ENCODE assay signal across 17 cellular contexts in the genomic region with DNA sequence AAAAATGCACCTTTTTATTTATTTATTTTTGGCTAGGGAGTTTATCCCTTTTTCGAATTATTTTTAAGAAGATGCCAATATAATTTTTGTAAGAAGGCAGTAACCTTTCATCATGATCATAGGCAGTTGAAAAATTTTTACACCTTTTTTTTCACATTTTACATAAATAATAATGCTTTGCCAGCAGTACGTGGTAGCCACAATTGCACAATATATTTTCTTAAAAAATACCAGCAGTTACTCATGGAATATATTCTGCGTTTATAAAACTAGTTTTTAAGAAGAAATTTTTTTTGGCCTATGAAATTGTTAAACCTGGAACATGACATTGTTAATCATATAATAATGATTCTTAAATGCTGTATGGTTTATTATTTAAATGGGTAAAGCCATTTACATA. TPM values are rescaled to one million over a fixed set of nuclear protein-coding genes. Genes with fewer than 3 reads are reported as not detected.
DNase-seq lines count a peak whose midpoint lies in the region; ATAC-seq and TF ChIP-seq lines count a peak whose summit lies in the region.
"Had no signal": no experiment of that assay in that cellular context is flagged by ENCODE, and none has a peak within 500 bp of the region (broad histone marks: within the 10 kb centered on the region; RNA-seq: fewer than 3 reads in every experiment).

No MANE protein-coding gene starts in this region.

- H3K4me1 ChIP-seq in IMR-90 (ENCODE audit: control insufficient read depth, insufficient read depth, low read length) (peaks cover 7% of the 10 kb centered on the region), osteoblast (ENCODE audit: insufficient read depth, low read length) (peaks cover 79% of the 10 kb centered on the region)

- POLR2A ChIA-PET in IMR-90 (lab: Charles Lee; ENCODE audit: unreplicated experiment): interaction anchor here (0.6 kb wide), 1 partner anchor 7 kb away, joined by 3 read pairs; no protein-coding TSS in a partner anchor
- POLR2A ChIA-PET in activated naive CD8-positive, alpha-beta T cell treated with anti-CD3 and anti-CD28 coated beads, Interleukin-2, amount 10 ng/mL, durations not matched to agents 7 days and 5 days (lab: Charles Lee): interaction anchor here (2.2 kb wide), 1 partner anchor 15 kb away, joined by 16 read pairs; a partner anchor contains a TSS

- H3K4me2 ChIP-seq in IMR-90 (ENCODE audit: low read depth, low read length) (no peak overlapping the region; the same call in 1 of the 2 replicates), osteoblast (ENCODE audit: insufficient read depth, low read length) (peak overlapping the region; percentile 77)

- H2BK120ac ChIP-seq in IMR-90 (ENCODE audit: low read depth, low read length): no peak overlapping the region

- peak overlapping the region; percentile 65 for H3K27ac Mint-ChIP-seq in activated naive CD4-positive, alpha-beta T cell treated with anti-CD3 and anti-CD28 coated beads, Interleukin-2, amount 10 ng/mL, durations not matched to agents 7 days and 5 days
- H3K27ac Mint-ChIP-seq in activated naive CD8-positive, alpha-beta T cell treated with anti-CD3 and anti-CD28 coated beads, Interleukin-2, amount 10 ng/mL, durations not matched to agents 7 days and 5 days: peak overlapping the region; percentile 54
- H3K27ac Mint-ChIP-seq: nephron progenitor cell had no signal

- no peak overlapping the region for H4K5ac ChIP-seq in IMR-90 (ENCODE audit: low read depth, low read length)

- WGBS in IMR-90 (ENCODE audit: extremely low coverage in 2 of 2, insufficient read length in 1 of 2), 2 experiments: no CpG with 5 or more reads among the region's 3 CpGs

- no peaks in the 10 kb centered on the region for H3K27me3 Mint-ChIP-seq in activated naive CD4-positive, alpha-beta T cell treated with anti-CD3 and anti-CD28 coated beads, Interleukin-2, amount 10 ng/mL, durations not matched to agents 7 days and 5 days
- no peaks in the 10 kb centered on the region for H3K27me3 Mint-ChIP-seq in activated naive CD8-positive, alpha-beta T cell treated with anti-CD3 and anti-CD28 coated beads, Interleukin-2, amount 10 ng/mL, durations not matched to agents 7 days and 5 days

- no peak for TF ChIP-seq RAD21 in IMR-90 (IDR thresholded peaks at IDR 0.05; ENCODE audit: low read length)

- peaks cover 8 to 19% of the 10 kb centered on the region in 2 experiments; a peak in 3 of 4 replicates for H3K79me1 ChIP-seq in IMR-90 (ENCODE audit: low read depth in 1 of 2, low read length in 2 of 2)

- dilution Hi-C loops in IMR-90 (cut with HindIII; ENCODE audit: low sequenced_read_pairs, unreplicated experiment): no loop called here

- TF ChIP-seq CTCF in IMR-90 (conservative IDR thresholded peaks at IDR 0.05; ENCODE audit: low read depth, low read length) (no peak), osteoblast (IDR thresholded peaks at IDR 0.05; ENCODE audit: extremely low read depth, low read depth, low read length) (no peak)

- H3K27ac ChIP-seq in IMR-90 (ENCODE audit: insufficient read depth, low read length): no peak overlapping the region
- peak overlapping the region; percentile 75 for H3K27ac ChIP-seq in osteoblast (ENCODE audit: low read depth, low read length)

- H4K20me1 ChIP-seq in IMR-90 (ENCODE audit: insufficient read depth, low read length): peaks cover 12% of the 10 kb centered on the region; the same call in 1 of the 2 replicates
- H4K20me1 ChIP-seq in osteoblast (ENCODE audit: insufficient read depth, low read length): peaks cover 22% of the 10 kb centered on the region

- in situ Hi-C loops in IMR-90 (cut with MboI; ENCODE audit: low sequenced_read_pairs): no loop called here

- ATAC-seq in IMR-90 (ENCODE audit: low read depth) (no peak), HG02798 (IDR thresholded peaks at IDR 0.05; ENCODE audit: poor library complexity, unreplicated experiment) (no peak)
- ATAC-seq in activated naive CD8-positive, alpha-beta T cell treated with anti-CD3 and anti-CD28 coated beads, Interleukin-2, amount 10 ng/mL, durations not matched to agents 7 days and 5 days (ENCODE audit: low read depth): no peak

- no peak overlapping the region for H2AFZ ChIP-seq in IMR-90 (replicated peaks; ENCODE audit: low read length, poor library complexity)
- H2AFZ ChIP-seq in osteoblast (ENCODE audit: low read length): no peak overlapping the region

- peaks cover 58% of the 10 kb centered on the region for H3K79me2 ChIP-seq in osteoblast (ENCODE audit: insufficient read depth, low read length)

- no peak overlapping the region for H4K8ac ChIP-seq in IMR-90 (ENCODE audit: low read depth in 2 of 2, low read length in 2 of 2)

- TSS peak; percentile 96 for BruUV-seq in IMR-90 (replicated peaks; lab: Mats Ljungman, UMichigan)

- no peak overlapping the region for H3K4ac ChIP-seq in IMR-90 (ENCODE audit: low read depth, low read length)

- H3K56ac ChIP-seq in IMR-90 (ENCODE audit: extremely low read depth, insufficient read depth, low read length): no peak overlapping the region; the same call in 1 of the 2 replicates

- H3K9me3 ChIP-seq in IMR-90 (ENCODE audit: control insufficient read depth, insufficient read depth, low read length): no peaks in the 10 kb centered on the region
- H3K9me3 ChIP-seq in osteoblast (ENCODE audit: low read depth, low read length): no peaks in the 10 kb centered on the region

- peaks cover 52% of the 10 kb centered on the region for H3K4me1 Mint-ChIP-seq in activated naive CD4-positive, alpha-beta T cell treated with anti-CD3 and anti-CD28 coated beads, Interleukin-2, amount 10 ng/mL, durations not matched to agents 7 days and 5 days
- H3K4me1 Mint-ChIP-seq in activated naive CD8-positive, alpha-beta T cell treated with anti-CD3 and anti-CD28 coated beads, Interleukin-2, amount 10 ng/mL, durations not matched to agents 7 days and 5 days: peaks cover 47% of the 10 kb centered on the region

- no peak overlapping the region for H3K4me3 ChIP-seq in IMR-90 (ENCODE audit: insufficient read depth, low read depth, low read length)
- peak overlapping the region; percentile 61 for H3K4me3 ChIP-seq in osteoblast (ENCODE audit: insufficient read depth, low read length)

- H2BK5ac ChIP-seq in IMR-90 (ENCODE audit: low read depth, low read length, poor library complexity, severe bottlenecking): peak overlapping the region; percentile 49

- H3K18ac ChIP-seq in IMR-90 (ENCODE audit: low read depth, low read length): no peak overlapping the region

- peaks cover 2% of the 10 kb centered on the region; the same call in 1 of the 2 replicates for H3K9me1 ChIP-seq in IMR-90 (ENCODE audit: insufficient read depth, low read length)

- no peaks in the 10 kb centered on the region for H3K9me3 Mint-ChIP-seq in activated naive CD4-positive, alpha-beta T cell treated with anti-CD3 and anti-CD28 coated beads, Interleukin-2, amount 10 ng/mL, durations not matched to agents 7 days and 5 days
- H3K9me3 Mint-ChIP-seq in activated naive CD8-positive, alpha-beta T cell treated with anti-CD3 and anti-CD28 coated beads, Interleukin-2, amount 10 ng/mL, durations not matched to agents 7 days and 5 days: no peaks in the 10 kb centered on the region
- H3K9me3 Mint-ChIP-seq: nephron progenitor cell had no signal

- CTCF ChIA-PET in activated naive CD4-positive, alpha-beta T cell treated with anti-CD3 and anti-CD28 coated beads, Interleukin-2, amount 10 ng/mL, durations not matched to agents 7 days and 5 days (lab: Charles Lee): interaction anchor here (3.5 kb wide), 1 partner anchor 90 kb away, joined by 21 read pairs; no protein-coding TSS in a partner anchor
- CTCF ChIA-PET in IMR-90 (lab: Yijun Ruan, JAX): interaction anchor here (0.6 kb wide), 1 partner anchor 84 kb away, joined by 5 read pairs; no protein-coding TSS in a partner anchor

- TF ChIP-seq POLR2A in IMR-90 (IDR thresholded peaks at IDR 0.05; ENCODE audit: low read depth, low read length): no peak

- H3K27me3 ChIP-seq in IMR-90 (ENCODE audit: control insufficient read depth, insufficient read depth, low read length) (no peaks in the 10 kb centered on the region), osteoblast (ENCODE audit: insufficient read depth, low read length) (no peaks in the 10 kb centered on the region)

- no peak overlapping the region for H4K91ac ChIP-seq in IMR-90 (ENCODE audit: insufficient read depth, low read depth, low read length)

- no peak for DNase-seq in activated naive CD4-positive, alpha-beta T cell treated with anti-CD3 and anti-CD28 coated beads, Interleukin-2, amount 10 ng/mL, durations not matched to agents 7 days and 5 days
- DNase-seq in activated naive CD4-positive, alpha-beta T cell (lab: John Stamatoyannopoulos, UW): no peak
- no peak for DNase-seq in IMR-90
- DNase-seq in activated naive CD8-positive, alpha-beta T cell treated with anti-CD3 and anti-CD28 coated beads, Interleukin-2, amount 10 ng/mL, durations not matched to agents 7 days and 5 days: no peak
- DNase-seq in osteoblast (ENCODE audit: insufficient read length, low spot score, missing footprints): no peak
- DNase-seq in activated CD8-positive, alpha-beta memory T cell treated with anti-CD3 and anti-CD28 coated beads, Interleukin-2, amount 50 U/mL, for 4 hours: no peak
- DNase-seq in ureter (ENCODE audit: low spot score): no peak
- DNase-seq: activated CD4-positive, alpha-beta T cell treated with anti-CD3 and anti-CD28 coated beads for 48 hours; anterior cingulate cortex; cortex of kidney; erythroblast; glutamatergic neuron; NCI-H1436 treated with DMSO at 0.1 percent for 48 hours; nephron progenitor cell; SHP77; T-helper 9 cell had no signal

- H3K9ac ChIP-seq in IMR-90 (ENCODE audit: low read depth, low read length): no peak overlapping the region

- H3K23ac ChIP-seq in IMR-90 (ENCODE audit: low read depth, low read length): no peak overlapping the region

- H3K4me3 Mint-ChIP-seq in activated naive CD4-positive, alpha-beta T cell treated with anti-CD3 and anti-CD28 coated beads, Interleukin-2, amount 10 ng/mL, durations not matched to agents 7 days and 5 days: peak overlapping the region; percentile 38
- peak overlapping the region; percentile 67 for H3K4me3 Mint-ChIP-seq in activated naive CD8-positive, alpha-beta T cell treated with anti-CD3 and anti-CD28 coated beads, Interleukin-2, amount 10 ng/mL, durations not matched to agents 7 days and 5 days
- H3K4me3 Mint-ChIP-seq: nephron progenitor cell had no signal

- H3K36me3 Mint-ChIP-seq in activated naive CD4-positive, alpha-beta T cell treated with anti-CD3 and anti-CD28 coated beads, Interleukin-2, amount 10 ng/mL, durations not matched to agents 7 days and 5 days: peaks cover 56% of the 10 kb centered on the region
- peaks cover 50% of the 10 kb centered on the region for H3K36me3 Mint-ChIP-seq in activated naive CD8-positive, alpha-beta T cell treated with anti-CD3 and anti-CD28 coated beads, Interleukin-2, amount 10 ng/mL, durations not matched to agents 7 days and 5 days

- no peak overlapping the region for H2AK5ac ChIP-seq in IMR-90 (ENCODE audit: low read depth, low read length)

- H3K14ac ChIP-seq in IMR-90 (replicated peaks; ENCODE audit: low read depth, low read length): no peak overlapping the region

- intact Hi-C loops in IMR-90 (cut with micrococcal nuclease): no loop called here

- H2BK20ac ChIP-seq in IMR-90 (ENCODE audit: low read depth, low read length): no peak overlapping the region

- no peak overlapping the region for H2AK9ac ChIP-seq in IMR-90 (replicated peaks; ENCODE audit: low read depth, low read length, poor library complexity)

- H2BK15ac ChIP-seq in IMR-90 (ENCODE audit: low read depth, low read length): no peak overlapping the region

- peaks cover 49% of the 10 kb centered on the region for H3K36me3 ChIP-seq in IMR-90 (ENCODE audit: control insufficient read depth, insufficient read depth, low read length)
- H3K36me3 ChIP-seq in osteoblast (ENCODE audit: insufficient read depth, low read length): peaks cover 74% of the 10 kb centered on the region

RNA-seq across cellular contexts. Expression of a gene that starts 14.9 kb away (rescaled TPM):
- total RNA-seq in IMR-90 (2012; rRNA removed): 7.7 and 18.9 TPM in 2 replicates
- 7.0 and 9.3 TPM in 2 replicates for polyA plus RNA-seq in IMR-90 (2012; rRNA removed)
- polyA plus RNA-seq in IMR-90 (2012; cell fraction: cytosol; rRNA removed): 2.1 and 3.0 TPM in 2 replicates
- polyA plus RNA-seq in IMR-90 (2012; cell fraction: nucleus; rRNA removed; ENCODE audit: low replicate concordance): 0.90 and 4.0 TPM in 2 replicates
- total RNA-seq in activated naive CD8-positive, alpha-beta T cell treated with anti-CD3 and anti-CD28 coated beads, Interleukin-2, amount 10 ng/mL, durations not matched to agents 7 days and 5 days: 1 to 10 TPM; 5.1 to 5.5 TPM
- total RNA-seq in osteoblast: 26.5 and 35.8 TPM in 2 replicates
- 8.9 TPM for total RNA-seq in ureter

RNA-seq across cellular contexts. Expression of a gene that starts 52.0 kb away (rescaled TPM):
- total RNA-seq in IMR-90 (2012; rRNA removed) (301 and 493 TPM in 2 replicates), osteoblast (611 and 816 TPM in 2 replicates), ureter (242 TPM)
- polyA plus RNA-seq in IMR-90 (2012; rRNA removed): 86.9 and 128 TPM in 2 replicates
- 20.1 and 33.1 TPM in 2 replicates for polyA plus RNA-seq in IMR-90 (2012; cell fraction: cytosol; rRNA removed)
- polyA plus RNA-seq in IMR-90 (2012; cell fraction: nucleus; rRNA removed; ENCODE audit: low replicate concordance): 16.8 and 161 TPM in 2 replicates
- total RNA-seq in activated naive CD8-positive, alpha-beta T cell treated with anti-CD3 and anti-CD28 coated beads, Interleukin-2, amount 10 ng/mL, durations not matched to agents 7 days and 5 days: 100 to 1,000 TPM; 119 to 128 TPM
